Comparison of ENCODE assay signal across 25 cellular contexts in genomic region chr19:53983457-53984289, GRCh38. TPM values are rescaled to one million over a fixed set of nuclear protein-coding genes. Genes with fewer than 3 reads are reported as not detected.
"Had no signal": no experiment of that assay in that cellular context is flagged by ENCODE, and none has a peak within 500 bp of the region (broad histone marks: within the 10 kb centered on the region; RNA-seq: fewer than 3 reads in every experiment).

No MANE protein-coding gene starts in this region.

- H3K27me3 ChIP-seq: brain microvascular endothelial cell had no signal

- H3K9me3 Mint-ChIP-seq: activated CD4-positive, alpha-beta memory T cell treated with anti-CD3 and anti-CD28 coated beads for 36 hours had no signal

- DNase-seq: activated B cell treated with CpG ODN at 0.5 μM for 24 hours; activated CD4-positive, alpha-beta memory T cell treated with anti-CD3 and anti-CD28 coated beads for 36 hours; activated CD4-positive, alpha-beta T cell treated with anti-CD3 and anti-CD28 coated beads for 1 hour; activated CD4-positive, alpha-beta T cell treated with anti-CD3 and anti-CD28 coated beads, Interleukin-2, amount 10 ng/mL, durations not matched to agents 7 days and 5 days; activated gamma-delta T cell; activated naive CD4-positive, alpha-beta T cell treated with anti-CD3 and anti-CD28 coated beads, Interleukin-2, amount 10 ng/mL, durations not matched to agents 7 days and 5 days; activated naive CD8-positive, alpha-beta T cell treated with anti-CD3 and anti-CD28 coated beads for 36 hours; activated T-cell treated with anti-CD3 and anti-CD28 coated beads for 4 hours; activated T-cell treated with anti-CD3 and anti-CD28 coated beads, Interleukin-2, amount 50 U/mL, for 48 hours; brain microvascular endothelial cell; cortex of kidney; NCI-H1048; NCI-H146; NCI-H187 treated with DMSO at 0.1 percent for 48 hours; NCI-H2081 treated with DMSO at 0.1 percent for 48 hours; NCI-H2227 treated with DMSO at 0.1 percent for 48 hours; NCI-H446 treated with DMSO at 0.1 percent for 48 hours; NCI-H82; RPMI8226; T-helper 1 cell had no signal

- H3K27ac Mint-ChIP-seq: activated B cell treated with CpG ODN at 0.5 μM for 24 hours; activated CD4-positive, alpha-beta memory T cell treated with anti-CD3 and anti-CD28 coated beads for 36 hours; activated CD4-positive, alpha-beta T cell treated with anti-CD3 and anti-CD28 coated beads, Interleukin-2, amount 10 ng/mL, durations not matched to agents 7 days and 5 days; activated naive CD4-positive, alpha-beta T cell treated with anti-CD3 and anti-CD28 coated beads, Interleukin-2, amount 10 ng/mL, durations not matched to agents 7 days and 5 days; activated naive CD8-positive, alpha-beta T cell treated with anti-CD3 and anti-CD28 coated beads for 36 hours; activated T-helper 17 cell treated with anti-CD3 and anti-CD28 coated beads, Interleukin-2, amount 50 U/mL, for 72 hours had no signal

- H3K36me3 Mint-ChIP-seq: activated CD4-positive, alpha-beta memory T cell treated with anti-CD3 and anti-CD28 coated beads for 36 hours had no signal

- H3K36me3 ChIP-seq: brain microvascular endothelial cell had no signal

- H3K4me3 Mint-ChIP-seq: activated B cell treated with CpG ODN at 0.5 μM for 24 hours; activated CD4-positive, alpha-beta memory T cell treated with anti-CD3 and anti-CD28 coated beads for 36 hours; activated CD4-positive, alpha-beta T cell treated with anti-CD3 and anti-CD28 coated beads, Interleukin-2, amount 10 ng/mL, durations not matched to agents 7 days and 5 days; activated naive CD4-positive, alpha-beta T cell treated with anti-CD3 and anti-CD28 coated beads, Interleukin-2, amount 10 ng/mL, durations not matched to agents 7 days and 5 days; activated naive CD8-positive, alpha-beta T cell treated with anti-CD3 and anti-CD28 coated beads for 36 hours; activated T-helper 17 cell treated with anti-CD3 and anti-CD28 coated beads, Interleukin-2, amount 50 U/mL, for 72 hours had no signal

RNA-seq across cellular contexts. Expression of gene CACNG6, which starts 7.8 kb away (rescaled TPM):
- total RNA-seq: activated B cell treated with CpG ODN at 0.5 μM for 24 hours; activated CD4-positive, alpha-beta memory T cell treated with anti-CD3 and anti-CD28 coated beads for 36 hours; activated CD4-positive, alpha-beta T cell treated with anti-CD3 and anti-CD28 coated beads, Interleukin-2, amount 10 ng/mL, durations not matched to agents 7 days and 5 days; activated CD8-positive, alpha-beta memory T cell treated with anti-CD3 and anti-CD28 coated beads for 36 hours; activated naive CD8-positive, alpha-beta T cell treated with anti-CD3 and anti-CD28 coated beads for 36 hours; activated T-helper 17 cell treated with anti-CD3 and anti-CD28 coated beads, Interleukin-2, amount 50 U/mL, for 72 hours; Right ventricle myocardium inferior; T-helper 2 cell treated with Interferon-gamma antibody and Interleukin-4, amounts not matched to agents 100 ng/mL and 5 ng/mL, for 36 hours had no signal

RNA-seq across cellular contexts. Expression of gene CACNG8, which starts 20.9 kb away (rescaled TPM):
- total RNA-seq: activated B cell treated with CpG ODN at 0.5 μM for 24 hours; activated CD4-positive, alpha-beta T cell treated with anti-CD3 and anti-CD28 coated beads, Interleukin-2, amount 10 ng/mL, durations not matched to agents 7 days and 5 days; activated CD8-positive, alpha-beta memory T cell treated with anti-CD3 and anti-CD28 coated beads for 36 hours; activated naive CD8-positive, alpha-beta T cell treated with anti-CD3 and anti-CD28 coated beads for 36 hours; OCI-LY7; T-helper 2 cell treated with Interferon-gamma antibody and Interleukin-4, amounts not matched to agents 100 ng/mL and 5 ng/mL, for 36 hours had no signal
